Comparison of ENCODE assay signal across 9 cellular contexts in the genomic region with DNA sequence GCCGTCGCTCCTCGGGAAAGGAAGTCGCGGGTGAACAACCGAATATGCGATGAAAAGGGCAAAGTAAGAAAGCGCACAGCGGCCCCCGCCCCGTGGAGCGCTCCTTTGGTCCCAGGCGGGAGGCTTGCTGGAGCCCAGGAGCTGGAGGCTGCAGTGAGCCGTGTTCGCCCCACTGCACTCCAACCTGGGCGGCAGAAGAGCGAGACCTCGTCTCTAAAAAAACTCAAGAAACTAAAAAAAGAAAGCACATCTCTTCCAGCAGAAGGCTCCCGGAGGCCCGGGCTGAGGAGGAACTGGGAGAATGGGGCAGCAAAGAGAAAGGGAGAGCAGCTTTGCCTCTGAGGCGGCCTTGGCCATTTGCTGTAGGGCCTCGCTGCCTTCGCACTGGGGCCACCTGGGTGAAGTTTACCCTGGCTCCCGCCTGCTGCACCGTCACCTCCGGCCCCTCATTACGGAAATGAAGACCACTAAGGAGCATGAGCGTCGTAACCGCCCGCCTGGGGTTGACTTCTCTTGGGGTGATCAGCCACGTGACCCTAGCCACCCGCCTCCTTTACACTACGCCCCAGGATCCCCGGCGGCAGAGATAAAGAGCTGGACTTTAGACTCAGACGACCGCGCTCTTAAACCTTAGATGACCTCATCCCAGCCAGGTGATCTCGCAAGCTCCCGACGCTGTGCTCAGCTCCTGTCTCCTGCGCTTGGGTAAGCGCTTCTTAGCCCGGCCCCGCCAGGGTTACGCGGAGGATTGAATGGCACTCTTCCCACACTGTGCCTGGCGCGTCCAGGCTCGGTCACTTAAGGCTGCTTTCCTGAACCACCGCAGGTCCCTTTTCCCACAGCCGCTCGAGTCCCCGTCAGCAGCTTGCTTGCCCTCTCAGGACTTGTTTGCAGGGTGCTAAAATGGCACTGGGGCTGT.
A peak's percentile ranks its signal among the peaks of the same experiment; 100 is the strongest.
DNase-seq lines count a peak whose midpoint lies in the region; ATAC-seq, FAIRE-seq and TF ChIP-seq lines count a peak whose summit lies in the region.
"Had no signal": no experiment of that assay in that cellular context is flagged by ENCODE, and none has a peak within 500 bp of the region (broad histone marks: within the 10 kb centered on the region; RNA-seq: fewer than 3 reads in every experiment).

No MANE protein-coding gene starts in this region.

- POLR2A ChIA-PET in GM10248 (lab: Yijun Ruan, JAX) = no interaction called here

- no peak for TF ChIP-seq POLR2A in tibial nerve (IDR thresholded peaks at IDR 0.05)

- peak overlapping the region in 1 of 4 donors; percentile 8 for H3K27ac ChIP-seq in tibial nerve
- H3K27ac ChIP-seq: KMS-11 had no signal

- H3K4me3 Mint-ChIP-seq in effector memory CD8-positive, alpha-beta T cell = peak overlapping the region; percentile 56 to 63

- TF ChIP-seq CTCF in GM10248 (IDR thresholded peaks at IDR 0.05; ENCODE audit: control extremely low read depth, extremely low read depth, low read depth, missing control alignments) = no peak
- no peak for TF ChIP-seq CTCF in tibial nerve (IDR thresholded peaks at IDR 0.05)

- H3K27me3 Mint-ChIP-seq in effector memory CD8-positive, alpha-beta T cell = peaks cover 14 to 29% of the 10 kb centered on the region in 2 donors

- no peaks in the 10 kb centered on the region for H3K9me3 ChIP-seq in tibial nerve

- no peaks in the 10 kb centered on the region for H3K9me3 Mint-ChIP-seq in effector memory CD8-positive, alpha-beta T cell

- H3K36me3 ChIP-seq in tibial nerve = no peaks in the 10 kb centered on the region

- H3K4me1 Mint-ChIP-seq in effector memory CD8-positive, alpha-beta T cell (ENCODE audit: low read depth in 2 of 2) = peaks cover 12% of the 10 kb centered on the region in 2 donors

- H3K4me1 ChIP-seq in tibial nerve = peaks cover 0 to 17% (median 7%) of the 10 kb centered on the region in 4 donors

- CTCF ChIA-PET in GM10248 (lab: Yijun Ruan, JAX) = interaction anchor here (1.0 to 6.2 kb wide), 4 partner anchors 181 to 671 kb away, joined by 3 to 36 read pairs (median 3); no protein-coding TSS in a partner anchor

- ATAC-seq in GM21529 (IDR thresholded peaks at IDR 0.05; ENCODE audit: unreplicated experiment) = peak; percentile 64
- ATAC-seq in effector memory CD8-positive, alpha-beta T cell (replicated peaks) = peak; percentile 69

- H3K27me3 ChIP-seq in tibial nerve = peaks cover 0 to 4% of the 10 kb centered on the region in 2 donors

- H3K27ac Mint-ChIP-seq in effector memory CD8-positive, alpha-beta T cell = peak overlapping the region; percentile 26 to 54

- DNase-seq in GM10248 (ENCODE audit: extremely low spot score) (peak; percentile 67), RPMI8226 (peak; percentile 59), mesenteric fat pad (ENCODE audit: low spot score) (peak; percentile 59), tibial nerve (ENCODE audit: low spot score in 2 of 2) (no peak), NAMALWA (ENCODE audit: low spot score) (no peak), HTR-8/SVneo (ENCODE audit: insufficient read length, low spot score) (no peak)
- DNase-seq in effector memory CD8-positive, alpha-beta T cell = peak in 1 of 3 experiments; percentile 10

- WGBS in tibial nerve, 2 donors = 14 to 18% methylated on average over 51 to 55 of the region's 55 CpGs

- no peaks in the 10 kb centered on the region for H3K36me3 Mint-ChIP-seq in effector memory CD8-positive, alpha-beta T cell (ENCODE audit: insufficient read depth)

- no peak for FAIRE-seq in HTR-8/SVneo (lab: Jason Lieb, UNC)

- H3K4me3 ChIP-seq in tibial nerve = peak overlapping the region; percentile 10 to 44 (median 30)

- no peak for TF ChIP-seq EP300 in tibial nerve (IDR thresholded peaks at IDR 0.05)

Comparison
In these comparisons a context has a peak if more than half of its experiments do, and no peak if none do; other contexts are left out.
1. DNase-seq: peak in GM10248 (single experiment), RPMI8226 (single experiment) and mesenteric fat pad (single experiment); none in tibial nerve (0 of 2), NAMALWA (single experiment) and HTR-8/SVneo (single experiment).